Comparison of ENCODE assay signal across 8 cellular contexts in the genomic region with DNA sequence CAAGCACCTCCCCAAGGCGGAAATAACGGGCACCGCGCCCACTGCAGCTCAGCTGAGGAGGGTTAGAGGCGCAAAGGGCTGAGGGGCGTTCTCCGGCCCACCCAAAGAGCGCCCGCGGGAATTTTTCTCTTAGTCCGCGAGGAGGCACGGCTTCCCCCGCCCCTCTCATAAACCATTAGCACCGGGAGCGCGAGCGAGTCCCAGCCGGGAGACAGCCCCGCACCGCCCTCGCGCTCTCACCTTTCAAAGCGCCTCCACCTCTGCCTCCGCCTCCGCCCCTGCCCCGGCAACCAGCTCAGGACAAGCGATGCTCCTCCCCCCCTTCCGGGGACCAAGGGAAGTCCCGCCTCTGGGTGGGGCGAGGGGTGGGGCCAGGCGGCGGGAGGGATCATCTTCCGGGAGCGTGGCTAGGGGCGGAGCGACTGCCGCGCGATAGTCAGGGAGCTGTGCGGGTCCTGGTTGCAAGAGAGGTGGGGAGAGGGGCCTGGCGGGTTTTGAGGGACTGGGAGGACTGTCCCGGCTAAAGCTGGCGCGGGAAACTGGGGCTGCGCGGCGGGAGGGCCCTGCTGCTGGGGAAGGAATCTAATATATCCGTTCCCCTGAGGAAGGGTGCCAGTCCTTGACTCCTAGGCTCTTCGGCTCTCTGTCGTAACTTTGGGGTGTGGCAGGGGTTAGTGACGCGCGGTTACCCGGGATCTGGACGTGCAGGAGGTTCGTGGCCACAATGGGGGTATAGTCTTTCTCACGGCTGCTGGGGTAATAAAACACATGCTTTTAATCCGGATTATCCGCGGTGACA. TPM values are rescaled to one million over a fixed set of nuclear protein-coding genes. Genes with fewer than 3 reads are reported as not detected.
DNase-seq lines count a peak whose midpoint lies in the region; ATAC-seq, FAIRE-seq and TF ChIP-seq lines count a peak whose summit lies in the region.

Gene CCDC82, minus strand, starts transcription at position 309 of the 799 bp plus-strand sequence. CDS start 5,165 bp downstream, outside the sequence.
Gene JRKL, plus strand, starts transcription at position 410 of the 799 bp plus-strand sequence. CDS start 637 bp downstream, outside the sequence.

- peak; percentile 67 for FAIRE-seq in A204.1 (lab: Jason Lieb, UNC)

- no peaks in the 10 kb centered on the region for H3K36me3 ChIP-seq in brain microvascular endothelial cell (replicated peaks)
- H3K36me3 ChIP-seq in iPS-18a (ENCODE audit: control insufficient read depth, low read depth, low read length): peaks cover 3% of the 10 kb centered on the region
- H3K36me3 ChIP-seq in skeletal muscle satellite cell (ENCODE audit: insufficient read depth, low read length): no peaks in the 10 kb centered on the region

- H3K9ac ChIP-seq in iPS-18a (ENCODE audit: low read length): peak within 1 kb of the TSS; percentile 85
- peak within 1 kb of the TSS; percentile 90 for H3K9ac ChIP-seq in skeletal muscle satellite cell (ENCODE audit: low read depth, low read length)

- ATAC-seq in GM18858 (IDR thresholded peaks at IDR 0.05; ENCODE audit: unreplicated experiment) (peak; percentile 90), HG03066 (IDR thresholded peaks at IDR 0.05; ENCODE audit: low read depth, unreplicated experiment) (peak; percentile 90)

- peak within 1 kb of the TSS; percentile 78 for H3K4me3 ChIP-seq in brain microvascular endothelial cell (ENCODE audit: low read depth, low read length)
- peak within 1 kb of the TSS; percentile 73 for H3K4me3 ChIP-seq in iPS-18a (ENCODE audit: low read length)
- peak within 1 kb of the TSS; percentile 81 for H3K4me3 ChIP-seq in skeletal muscle satellite cell (ENCODE audit: low read length)

- H3K4me2 ChIP-seq in skeletal muscle satellite cell (ENCODE audit: low read length): peak within 1 kb of the TSS; percentile 83

- TF ChIP-seq CTCF in brain microvascular endothelial cell (IDR thresholded peaks at IDR 0.05; ENCODE audit: low read depth, low read length, missing control alignments): no peak

- DNase-seq in NCI-H2107 treated with DMSO at 0.1 percent for 48 hours (lab: John Stamatoyannopoulos, UW; ENCODE audit: unreplicated experiment) (peak; percentile 81), UCSD-AML1 (lab: John Stamatoyannopoulos, UW; ENCODE audit: unreplicated experiment) (peak; percentile 96), brain microvascular endothelial cell (peak; percentile 94)

- H3K4me1 ChIP-seq in iPS-18a (ENCODE audit: control insufficient read depth, low read depth, low read length) (peaks cover 3% of the 10 kb centered on the region), skeletal muscle satellite cell (ENCODE audit: control insufficient read depth, insufficient read depth, low read length) (peaks cover 9% of the 10 kb centered on the region)

- H3K9me3 ChIP-seq in iPS-18a (ENCODE audit: control insufficient read depth, low read depth, low read length): no peaks in the 10 kb centered on the region
- H3K9me3 ChIP-seq in skeletal muscle satellite cell (replicated peaks; ENCODE audit: low read length): no peaks in the 10 kb centered on the region

- H3K27me3 ChIP-seq in brain microvascular endothelial cell (replicated peaks): no peaks in the 10 kb centered on the region
- no peaks in the 10 kb centered on the region for H3K27me3 ChIP-seq in iPS-18a (ENCODE audit: control insufficient read depth, insufficient read depth, low read length)
- H3K27me3 ChIP-seq in skeletal muscle satellite cell (ENCODE audit: control insufficient read depth, insufficient read depth, low read length): no peaks in the 10 kb centered on the region

- in situ Hi-C loops in brain microvascular endothelial cell (cut with HindIII; ENCODE audit: low pct_ligation_motif_present, low sequenced_read_pairs): no loop called here

- peak within 1 kb of the TSS; percentile 89 for H3K27ac ChIP-seq in brain microvascular endothelial cell
- H3K27ac ChIP-seq in iPS-18a (ENCODE audit: low read length): peak within 1 kb of the TSS; percentile 65

RNA-seq across cellular contexts. Expression of gene CCDC82, which starts in this region (rescaled TPM):
- 12.9 TPM in 2 replicates for total RNA-seq in skeletal muscle satellite cell (2012; rRNA removed)

RNA-seq across cellular contexts. Expression of gene JRKL, which starts in this region (rescaled TPM):
- total RNA-seq in skeletal muscle satellite cell (2012; rRNA removed): 7.1 and 7.4 TPM in 2 replicates

Comparison
In these comparisons a context has a peak if more than half of its experiments do, and no peak if none do; other contexts are left out.
1. Peak in every context shown above with its lines: DNase-seq, ATAC-seq, H3K4me3 ChIP-seq and H3K27ac ChIP-seq.